In the genomic region with DNA sequence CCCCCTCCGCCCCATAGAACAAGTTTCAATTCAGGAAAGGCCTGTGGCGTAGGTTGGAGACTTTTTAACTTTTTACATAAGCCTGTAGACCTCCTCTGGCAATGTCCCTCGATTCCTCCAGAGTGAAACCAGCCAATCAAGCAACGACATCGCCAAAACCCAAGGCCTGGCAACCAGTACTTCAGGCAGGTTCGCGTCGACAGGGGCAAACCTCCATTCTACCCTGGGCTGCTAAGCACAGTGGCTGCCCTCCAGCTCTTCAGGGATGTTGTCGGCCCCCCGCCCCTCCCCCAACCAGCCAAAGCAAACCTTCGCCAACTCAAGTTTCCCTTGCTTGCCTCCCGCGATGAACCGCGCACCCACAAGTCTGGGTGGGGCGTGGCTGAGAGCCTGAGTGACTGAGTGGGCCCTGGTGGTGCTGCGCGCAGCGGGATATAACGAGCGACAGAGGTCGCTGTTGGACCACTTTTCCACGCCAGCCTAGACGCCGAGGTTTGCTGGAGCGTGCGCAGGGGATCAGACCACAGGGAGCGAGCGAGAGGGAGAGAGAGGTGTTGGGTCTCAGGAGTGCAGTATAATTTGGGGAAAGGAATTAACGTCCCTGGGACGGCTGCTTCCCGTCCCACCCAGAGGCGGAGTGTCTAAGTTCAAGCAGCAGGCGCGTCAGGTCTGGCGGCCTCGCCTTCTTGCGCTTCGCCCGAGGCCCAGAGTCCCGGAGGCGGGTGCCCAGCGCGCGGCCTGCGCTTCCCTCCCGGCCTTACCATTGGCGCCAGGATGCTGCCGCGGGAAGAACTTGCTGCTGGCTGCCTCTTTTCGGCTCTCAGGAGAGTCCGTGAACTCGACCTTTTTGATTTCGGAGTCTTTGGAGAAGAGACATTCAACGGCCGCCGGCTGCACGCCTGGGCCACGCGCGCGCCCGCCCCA, we compare ENCODE assay signal across 7 cellular contexts. TPM values are rescaled to one million over a fixed set of nuclear protein-coding genes. Genes with fewer than 3 reads are reported as not detected.
DNase-seq lines count a peak whose midpoint lies in the region; ATAC-seq and TF ChIP-seq lines count a peak whose summit lies in the region.

No MANE protein-coding gene starts in this region.

- H3K27ac ChIP-seq in RWPE2 (ENCODE audit: poor library complexity, severe bottlenecking), result no peak overlapping the region
- H3K27ac ChIP-seq in right lobe of liver, result no peak overlapping the region

- H3K4me1 ChIP-seq in RWPE2 (ENCODE audit: insufficient read depth, poor library complexity, severe bottlenecking) (no peaks in the 10 kb centered on the region), right lobe of liver (peaks cover 0 to 11% (median 2%) of the 10 kb centered on the region in 4 donors)

- no peaks in the 10 kb centered on the region for H3K36me3 ChIP-seq in GM06990 (ENCODE audit: control insufficient read depth, insufficient read depth, low read length)
- H3K36me3 ChIP-seq in RWPE2 (ENCODE audit: low read depth), result no peaks in the 10 kb centered on the region
- H3K36me3 ChIP-seq in right lobe of liver, result no peaks in the 10 kb centered on the region

- peak overlapping the region; percentile 58 for H3K4me3 Mint-ChIP-seq in stimulated activated memory B cell treated with anti-CD40 and anti-IgM and Interleukin-4, amounts not matched to agents 10 μg/mL and 1 μg/mL and 100 μg/mL, for 72 hours

- peaks cover 4% of the 10 kb centered on the region for H3K9me3 Mint-ChIP-seq in stimulated activated memory B cell treated with anti-CD40 and anti-IgM and Interleukin-4, amounts not matched to agents 10 μg/mL and 1 μg/mL and 100 μg/mL, for 72 hours

- no peak overlapping the region for H3K4me3 ChIP-seq in GM06990 (replicated peaks; ENCODE audit: low read depth, low read length)
- H3K4me3 ChIP-seq in RWPE2 (ENCODE audit: severe bottlenecking), result peak overlapping the region; percentile 6
- H3K4me3 ChIP-seq in right lobe of liver, result peak overlapping the region; percentile 3 to 14 (median 10)

- DNase-seq in GM06990 (ENCODE audit: extremely low read depth, insufficient read length), result peak; percentile 62
- DNase-seq in HT1080 (ENCODE audit: low read depth), result peak; percentile 61
- DNase-seq in RWPE2 (ENCODE audit: low spot score), result peak; percentile 64
- DNase-seq in dermis blood vessel endothelial cell, result peak; percentile 91
- DNase-seq in right lobe of liver, result peak; percentile 72 to 73 (median 73)

- WGBS in right lobe of liver (ENCODE audit: insufficient coverage, low coverage, low lambda C conversion rate, missing lambda C conversion rate), result 6% methylated on average over 23 of the region's 63 CpGs

- no peak overlapping the region for H3K27ac Mint-ChIP-seq in stimulated activated memory B cell treated with anti-CD40 and anti-IgM and Interleukin-4, amounts not matched to agents 10 μg/mL and 1 μg/mL and 100 μg/mL, for 72 hours

- TF ChIP-seq CTCF in GM06990 (IDR thresholded peaks at IDR 0.05; ENCODE audit: insufficient read depth, low read length, poor library complexity, severe bottlenecking), result peak; percentile 72
- peak; percentile 80 for TF ChIP-seq CTCF in RWPE2 (IDR thresholded peaks at IDR 0.05; ENCODE audit: poor library complexity, severe bottlenecking)
- peak; percentile 58 to 78 (median 71) for TF ChIP-seq CTCF in right lobe of liver (IDR thresholded peaks at IDR 0.05)

- H3K4me1 Mint-ChIP-seq in stimulated activated memory B cell treated with anti-CD40 and anti-IgM and Interleukin-4, amounts not matched to agents 10 μg/mL and 1 μg/mL and 100 μg/mL, for 72 hours, result peaks cover 8% of the 10 kb centered on the region

- intact Hi-C loops in right lobe of liver (cut with DNase I), result no loop called here

- H3K9me3 ChIP-seq in RWPE2 (ENCODE audit: severe bottlenecking), result no peaks in the 10 kb centered on the region
- H3K9me3 ChIP-seq in right lobe of liver, result no peaks in the 10 kb centered on the region

- no peaks in the 10 kb centered on the region for H3K36me3 Mint-ChIP-seq in stimulated activated memory B cell treated with anti-CD40 and anti-IgM and Interleukin-4, amounts not matched to agents 10 μg/mL and 1 μg/mL and 100 μg/mL, for 72 hours

- TF ChIP-seq POLR2A in right lobe of liver (IDR thresholded peaks at IDR 0.05), result no peak

- peak; percentile 98 for ATAC-seq in GM21423 (IDR thresholded peaks at IDR 0.05; ENCODE audit: unreplicated experiment)
- peak; percentile 92 for ATAC-seq in RWPE2 (ENCODE audit: low read depth)
- peak; percentile 96 to 99 (median 96) for ATAC-seq in right lobe of liver
- peak; percentile 65 for ATAC-seq in stimulated activated memory B cell treated with anti-CD40 and anti-IgM and Interleukin-4, amounts not matched to agents 10 μg/mL and 1 μg/mL and 100 μg/mL, for 72 hours

- H3K27me3 Mint-ChIP-seq in stimulated activated memory B cell treated with anti-CD40 and anti-IgM and Interleukin-4, amounts not matched to agents 10 μg/mL and 1 μg/mL and 100 μg/mL, for 72 hours, result peaks cover 87% of the 10 kb centered on the region

- peaks cover 3% of the 10 kb centered on the region for H3K27me3 ChIP-seq in GM06990 (replicated peaks; ENCODE audit: control insufficient read depth, insufficient read depth, low read length)
- H3K27me3 ChIP-seq in RWPE2 (ENCODE audit: insufficient read depth, poor library complexity, severe bottlenecking), result peaks cover 100% of the 10 kb centered on the region
- H3K27me3 ChIP-seq in right lobe of liver, result peaks cover 43 to 79% of the 10 kb centered on the region in 2 donors

RNA-seq across cellular contexts. Expression of gene PITX2, which starts 9.0 kb away (rescaled TPM):
- 4.6 and 7.1 TPM in 2 replicates for total RNA-seq in HT1080 (2014; rRNA removed; shearing (Covaris generic))
- 3.8 and 4.3 TPM in 2 replicates for polyA plus RNA-seq in HT1080 (2015; cell fraction: cytosol; rRNA removed)
- 8.6 and 12.1 TPM in 2 replicates for polyA plus RNA-seq in HT1080 (2015; cell fraction: nucleus; rRNA removed)
- total RNA-seq in dermis blood vessel endothelial cell (not detected in 2 replicates), right lobe of liver (not detected)
